15 cellular contexts compared by ENCODE assay signal in genomic region chr4:7557447-7557846, GRCh38.
DNase-seq lines count a peak whose midpoint lies in the region; ATAC-seq lines count a peak whose summit lies in the region.
"Had no signal": no experiment of that assay in that cellular context is flagged by ENCODE, and none has a peak within 500 bp of the region (broad histone marks: within the 10 kb centered on the region; RNA-seq: fewer than 3 reads in every experiment).

No MANE protein-coding gene starts in this region.

- no peaks in the 10 kb centered on the region for H3K27me3 Mint-ChIP-seq in activated CD4-positive, alpha-beta T cell treated with anti-CD3 and anti-CD28 coated beads for 36 hours
- H3K27me3 Mint-ChIP-seq: naive B cell had no signal

- H3K9me3 Mint-ChIP-seq in activated CD4-positive, alpha-beta T cell treated with anti-CD3 and anti-CD28 coated beads for 36 hours (ENCODE audit: low read depth) = peaks cover 21% of the 10 kb centered on the region

- peaks cover 6% of the 10 kb centered on the region for H3K36me3 Mint-ChIP-seq in activated CD4-positive, alpha-beta T cell treated with anti-CD3 and anti-CD28 coated beads for 36 hours (ENCODE audit: low read depth)

- H3K4me1 Mint-ChIP-seq in activated CD4-positive, alpha-beta T cell treated with anti-CD3 and anti-CD28 coated beads for 36 hours = no peaks in the 10 kb centered on the region
- H3K4me1 Mint-ChIP-seq: naive B cell had no signal

- intact Hi-C loops in activated CD4-positive, alpha-beta T cell treated with anti-CD3 and anti-CD28 coated beads for 36 hours (cut with DNase I, micrococcal nuclease) = no loop called here

- H3K4me3 Mint-ChIP-seq in activated CD4-positive, alpha-beta T cell treated with anti-CD3 and anti-CD28 coated beads for 36 hours = no peak overlapping the region
- H3K4me3 Mint-ChIP-seq: naive B cell had no signal

- no peak overlapping the region for H3K27ac ChIP-seq in epithelial cell of prostate

- no peak for ATAC-seq in activated CD4-positive, alpha-beta T cell treated with anti-CD3 and anti-CD28 coated beads for 36 hours
- ATAC-seq: right cardiac atrium had no signal

- POLR2A ChIA-PET in activated CD4-positive, alpha-beta T cell treated with anti-CD3 and anti-CD28 coated beads for 36 hours (lab: Charles Lee) = no interaction called here

- H3K27ac Mint-ChIP-seq in activated CD4-positive, alpha-beta T cell treated with anti-CD3 and anti-CD28 coated beads for 36 hours = no peak overlapping the region
- H3K27ac Mint-ChIP-seq: activated T-helper 2 cell treated with anti-CD3 and anti-CD28 coated beads, Interferon-gamma antibody, Interleukin-2, Interleukin-4, amounts not matched to agents 10 μg/mL and 5 μg/mL and 100 μg/mL, durations not matched to agents 14 hours and 24 hours and 36 hours; naive B cell had no signal

- CTCF ChIA-PET in activated CD4-positive, alpha-beta T cell treated with anti-CD3 and anti-CD28 coated beads for 36 hours (lab: Charles Lee) = no interaction called here

- DNase-seq in ELR (ENCODE audit: low read depth) (peak; percentile 94), RPMI7951 (ENCODE audit: low read depth) (peak; percentile 93), epithelial cell of prostate (ENCODE audit: low read depth, low spot score) (peak; percentile 24), renal cortical epithelial cell (ENCODE audit: low read depth) (peak; percentile 20), HK-2 (ENCODE audit: unreplicated experiment) (no peak), NCI-H187 (lab: John Stamatoyannopoulos, UW) (no peak), cortex of kidney (lab: John Stamatoyannopoulos, UW) (no peak)
- no peak for DNase-seq in activated CD4-positive, alpha-beta T cell treated with anti-CD3 and anti-CD28 coated beads for 36 hours
- DNase-seq: activated CD4-positive, alpha-beta T cell treated with anti-CD3 and anti-CD28 coated beads, Interleukin-2, amount 50 U/mL, for 48 hours; kidney; naive B cell; NCI-H2107; right cardiac atrium; T-helper 2 cell had no signal

Comparison
In these comparisons a context has a peak if more than half of its experiments do, and no peak if none do; other contexts are left out.
1. DNase-seq: peak in ELR (single experiment), RPMI7951 (single experiment), epithelial cell of prostate (single experiment) and renal cortical epithelial cell (single experiment); none in activated CD4-positive, alpha-beta T cell treated with anti-CD3 and anti-CD28 coated beads for 36 hours (single experiment), HK-2 (single experiment), NCI-H187 (0 of 2) and cortex of kidney (single experiment).